ENCODE assay signal across 12 cellular contexts in genomic region chr20:45945678-45946148, GRCh38. TPM values are rescaled to one million over a fixed set of nuclear protein-coding genes. Genes with fewer than 3 reads are reported as not detected.
DNase-seq lines count a peak whose midpoint lies in the region; ATAC-seq, FAIRE-seq and TF ChIP-seq lines count a peak whose summit lies in the region.
"Had no signal": no experiment of that assay in that cellular context is flagged by ENCODE, and none has a peak within 500 bp of the region (broad histone marks: within the 10 kb centered on the region; RNA-seq: fewer than 3 reads in every experiment).

No MANE protein-coding gene starts in this region.

- intact Hi-C loops in left ventricle myocardium superior (cut with micrococcal nuclease) (no loop called here), left cardiac atrium (cut with DNase I) (no loop called here), HepG2 (cut with micrococcal nuclease; ENCODE audit: unreplicated experiment) (loop anchor here (1.0 kb wide), 1 partner anchor 55 kb away; no protein-coding TSS in a partner anchor), vagina (cut with DNase I) (no loop called here)

- H3K79me2 ChIP-seq in HepG2 (ENCODE audit: insufficient read depth, low read length): no peaks in the 10 kb centered on the region

- H3K27ac ChIP-seq in HepG2 (ENCODE audit: extremely low read length, insufficient read depth, low read length): peak overlapping the region; percentile 65
- peak overlapping the region; percentile 58 for H3K27ac ChIP-seq in vagina

- H3K4me1 ChIP-seq in HepG2 (ENCODE audit: insufficient read depth, low read length): peaks cover 30% of the 10 kb centered on the region
- H3K4me1 ChIP-seq in vagina: peaks cover 26% of the 10 kb centered on the region

- H3K9me3 ChIP-seq in HepG2 (ENCODE audit: low read length) (no peaks in the 10 kb centered on the region), vagina (no peaks in the 10 kb centered on the region)

- no peaks in the 10 kb centered on the region for H3K27me3 Mint-ChIP-seq in activated naive CD8-positive, alpha-beta T cell
- no peaks in the 10 kb centered on the region for H3K27me3 Mint-ChIP-seq in progenitor cell of endocrine pancreas

- no peak for TF ChIP-seq RAD21 in HepG2 (CRISPR knock-in tag; IDR thresholded peaks at IDR 0.05)

- peak overlapping the region; percentile 5; the same call in 1 of the 2 replicates for H3K4me2 ChIP-seq in HepG2 (ENCODE audit: low read depth, low read length)

- peak overlapping the region; percentile 50 for H3K27ac Mint-ChIP-seq in activated naive CD8-positive, alpha-beta T cell
- no peak overlapping the region for H3K27ac Mint-ChIP-seq in progenitor cell of endocrine pancreas

- in situ Hi-C loops in HepG2 (cut with HindIII; ENCODE audit: extremely low pct_ligation_motif_present, low pct_unique_long_range_greater_than_20kb): loop anchor here (5.0 kb wide), 1 partner anchor 118 kb away; the partner anchor contains the start of gene TNNC2

- H2AFZ ChIP-seq in HepG2 (ENCODE audit: low read length): no peak overlapping the region

- H3K4me3 ChIP-seq in HepG2 (replicated peaks in 1 of 3; ENCODE audit: insufficient read depth in 1 of 3, low read depth in 2 of 3, low read length in 3 of 3) (no peak overlapping the region), vagina (no peak overlapping the region)

- WGBS in HepG2 (ENCODE audit: low lambda C conversion rate): 95% methylated on average over 13 of the region's 13 CpGs

- peaks cover 7% of the 10 kb centered on the region for H3K36me3 Mint-ChIP-seq in activated naive CD8-positive, alpha-beta T cell
- peaks cover 9% of the 10 kb centered on the region for H3K36me3 Mint-ChIP-seq in progenitor cell of endocrine pancreas (ENCODE audit: insufficient read depth)

- H3K4me1 Mint-ChIP-seq in activated naive CD8-positive, alpha-beta T cell (ENCODE audit: low read depth): peaks cover 11% of the 10 kb centered on the region
- H3K4me1 Mint-ChIP-seq in progenitor cell of endocrine pancreas (ENCODE audit: low read depth): no peaks in the 10 kb centered on the region

- no peaks in the 10 kb centered on the region for H4K20me1 ChIP-seq in HepG2 (ENCODE audit: insufficient read depth, low read length)

- CTCF ChIA-PET in HepG2 (lab: Yijun Ruan, JAX; ENCODE audit: low intra/inter-chr PET ratio, low total read pairs): interaction anchor here (1.4 kb wide), 1 partner anchor 12 kb away, joined by 3 read pairs; no protein-coding TSS in a partner anchor

- BruUV-seq in HepG2 (replicated peaks; lab: Mats Ljungman, UMichigan): no TSS peak

- no peak overlapping the region for H3K4me3 Mint-ChIP-seq in activated naive CD8-positive, alpha-beta T cell
- H3K4me3 Mint-ChIP-seq in progenitor cell of endocrine pancreas (ENCODE audit: low read depth): no peak overlapping the region

- POLR2A ChIA-PET in HepG2 (lab: Yijun Ruan, JAX): interaction anchor here (0.6 to 7.7 kb wide), 23 partner anchors 10 to 602 kb away, joined by 3 to 201 read pairs (median 6); partner anchors contain the start of genes CTSA, DNTTIP1, NEURL2 and PCIF1

- peak in 1 of 2 experiments; percentile 9; a peak in 1 of 4 replicates for TF ChIP-seq POLR2A in HepG2 (IDR thresholded peaks at IDR 0.05; ENCODE audit: insufficient read depth in 1 of 2, low read depth in 2 of 2, low read length in 2 of 2)
- TF ChIP-seq POLR2A in vagina (IDR thresholded peaks at IDR 0.05): no peak

- no peaks in the 10 kb centered on the region for H3K9me3 Mint-ChIP-seq in activated naive CD8-positive, alpha-beta T cell (ENCODE audit: low read depth)
- H3K9me3 Mint-ChIP-seq in progenitor cell of endocrine pancreas (ENCODE audit: low read depth): no peaks in the 10 kb centered on the region

- TF ChIP-seq EP300 in HepG2 (IDR thresholded peaks at IDR 0.05; ENCODE audit: low read depth in 2 of 2, low read length in 2 of 2) (peak in 1 of 2 experiments; percentile 43; a peak in 1 of 4 replicates), HepG2 (CRISPR knock-in tag; IDR thresholded peaks at IDR 0.05; ENCODE audit: borderline replicate concordance) (no peak)

- FAIRE-seq in HepG2 (lab: Jason Lieb, UNC): no peak

- TF ChIP-seq CTCF in HepG2 (CRISPR knock-in tag; IDR thresholded peaks at IDR 0.05) (no peak), vagina (IDR thresholded peaks at IDR 0.05) (no peak), progenitor cell of endocrine pancreas (IDR thresholded peaks at IDR 0.05; ENCODE audit: unreplicated experiment) (no peak)

- peaks cover 54 to 80% of the 10 kb centered on the region in 2 experiments for H3K36me3 ChIP-seq in HepG2 (replicated peaks in 1 of 2; ENCODE audit: control insufficient read depth in 1 of 2, insufficient read depth in 2 of 2, low read length in 2 of 2)
- H3K36me3 ChIP-seq in vagina: peaks cover 8 to 96% of the 10 kb centered on the region in 2 donors

- ATAC-seq in left ventricle myocardium superior (no peak), left cardiac atrium (no peak), HepG2 (peak; percentile 11), SK-N-SH treated with all-trans-retinoic acid at 6 μM for 48 hours (no peak)

- peak; percentile 30 for DNase-seq in left ventricle myocardium superior
- DNase-seq in left cardiac atrium: no peak
- no peak for DNase-seq in HepG2 (ENCODE audit: low spot score)
- DNase-seq in vagina (ENCODE audit: extremely low spot score in 2 of 2): no peak
- no peak for DNase-seq in hypothalamus (lab: John Stamatoyannopoulos, UW)
- DNase-seq in progenitor cell of endocrine pancreas (ENCODE audit: low spot score, unreplicated experiment): no peak
- DNase-seq: activated CD8-positive, alpha-beta memory T cell treated with anti-CD3 and anti-CD28 coated beads for 24 hours; central memory CD4-positive, alpha-beta T cell; NCI-H1417 treated with DMSO at 0.1 percent for 48 hours; SHP77 treated with DMSO at 0.1 percent for 48 hours had no signal

- H3K27me3 ChIP-seq in HepG2 (ENCODE audit: control insufficient read depth in 1 of 2, insufficient read depth in 2 of 2, low read length in 2 of 2) (no peaks in the 10 kb centered on the region), vagina (no peaks in the 10 kb centered on the region)

- H3K9ac ChIP-seq in HepG2 (ENCODE audit: insufficient read depth, low read depth, low read length): peak overlapping the region; percentile 47; the same call in 1 of the 2 replicates

RNA-seq across cellular contexts. Expression of gene PCIF1, which starts 11.2 kb away (rescaled TPM):
- total RNA-seq in left ventricle myocardium superior (26.2 TPM), left cardiac atrium (10 to 100 TPM; 23.1 to 27.6 TPM), HepG2 (2016; rRNA removed; fragmentation: Illumina TruSeq; extraction: Trizol) (18.5 and 20.9 TPM in 2 replicates), vagina (36.6 TPM), progenitor cell of endocrine pancreas (37.8 and 38.2 TPM in 2 replicates)
- total RNA-seq in HepG2 (2016; cell fraction: cytosol; rRNA removed; fragmentation: Illumina TruSeq; extraction: Trizol; ENCODE audit: low read depth): 30.2 and 42.6 TPM in 2 replicates
- total RNA-seq in HepG2 (2016; cell fraction: insoluble cytoplasmic fraction; rRNA removed; fragmentation: Illumina TruSeq; extraction: Trizol): 17.6 and 21.4 TPM in 2 replicates
- total RNA-seq in HepG2 (2016; cell fraction: membrane; rRNA removed; fragmentation: Illumina TruSeq; extraction: Trizol): 35.4 and 44.6 TPM in 2 replicates
- 19.3 and 21.9 TPM in 2 replicates for total RNA-seq in HepG2 (2016; cell fraction: nucleus; rRNA removed; fragmentation: Illumina TruSeq; extraction: Trizol)
- polyA plus RNA-seq in HepG2 (2011; rRNA removed): 21.6 and 24.4 TPM in 2 replicates
- polyA plus RNA-seq in HepG2 (2011; cell fraction: cytosol; rRNA removed): 19.5 and 26.1 TPM in 2 replicates
- polyA plus RNA-seq in HepG2 (2011; cell fraction: nucleus; rRNA removed): 38.0 and 44.1 TPM in 2 replicates
- polyA plus RNA-seq in HepG2 (2012): 22.9 and 30.3 TPM in 2 replicates
- 41.4 and 54.3 TPM in 2 replicates for polyA plus RNA-seq in HepG2 (2016; cell fraction: cytosol; fragmentation: Illumina TruSeq; extraction: Trizol; ENCODE audit: low read depth)
- 27.4 and 35.6 TPM in 2 replicates for polyA plus RNA-seq in HepG2 (2016; cell fraction: insoluble cytoplasmic fraction; fragmentation: Illumina TruSeq; extraction: Trizol; ENCODE audit: low read depth)
- 51.1 and 55.4 TPM in 2 replicates for polyA plus RNA-seq in HepG2 (2016; cell fraction: membrane; fragmentation: Illumina TruSeq; extraction: Trizol; ENCODE audit: low read depth)
- polyA plus RNA-seq in HepG2 (2016; cell fraction: nucleus; fragmentation: Illumina TruSeq; extraction: Trizol; ENCODE audit: insufficient read depth, low read depth): 35.5 and 37.2 TPM in 2 replicates
- polyA minus RNA-seq in HepG2 (2011; rRNA and poly(A)+ RNA removed; ENCODE audit: low replicate concordance): 40.1 and 74.5 TPM in 2 replicates
- polyA minus RNA-seq in HepG2 (2011; cell fraction: cytosol; rRNA and poly(A)+ RNA removed): 19.4 and 24.4 TPM in 2 replicates
- 55.2 and 63.6 TPM in 2 replicates for polyA minus RNA-seq in HepG2 (2011; cell fraction: nucleus; rRNA and poly(A)+ RNA removed)

RNA-seq across cellular contexts. Expression of gene ZNF335, which starts 26.3 kb away (rescaled TPM):
- 10.0 TPM for total RNA-seq in left ventricle myocardium superior
- total RNA-seq in left cardiac atrium: 1 to 10 TPM; 9.1 to 9.8 TPM
- total RNA-seq in HepG2 (2016; rRNA removed; fragmentation: Illumina TruSeq; extraction: Trizol): 6.0 and 13.7 TPM in 2 replicates
- total RNA-seq in HepG2 (2016; cell fraction: cytosol; rRNA removed; fragmentation: Illumina TruSeq; extraction: Trizol; ENCODE audit: low read depth): 4.5 and 4.7 TPM in 2 replicates
- 5.0 and 12.7 TPM in 2 replicates for total RNA-seq in HepG2 (2016; cell fraction: insoluble cytoplasmic fraction; rRNA removed; fragmentation: Illumina TruSeq; extraction: Trizol)
- total RNA-seq in HepG2 (2016; cell fraction: membrane; rRNA removed; fragmentation: Illumina TruSeq; extraction: Trizol): 6.7 and 7.0 TPM in 2 replicates
- total RNA-seq in HepG2 (2016; cell fraction: nucleus; rRNA removed; fragmentation: Illumina TruSeq; extraction: Trizol): 18.8 and 22.0 TPM in 2 replicates
- 9.7 and 12.3 TPM in 2 replicates for polyA plus RNA-seq in HepG2 (2011; rRNA removed)
- polyA plus RNA-seq in HepG2 (2011; cell fraction: cytosol; rRNA removed): 3.3 and 4.6 TPM in 2 replicates
- polyA plus RNA-seq in HepG2 (2011; cell fraction: nucleus; rRNA removed): 62.4 and 81.3 TPM in 2 replicates
- 5.7 and 8.0 TPM in 2 replicates for polyA plus RNA-seq in HepG2 (2012)
- polyA plus RNA-seq in HepG2 (2016; cell fraction: cytosol; fragmentation: Illumina TruSeq; extraction: Trizol; ENCODE audit: low read depth): 1.5 TPM in 2 replicates
- 5.1 and 7.0 TPM in 2 replicates for polyA plus RNA-seq in HepG2 (2016; cell fraction: insoluble cytoplasmic fraction; fragmentation: Illumina TruSeq; extraction: Trizol; ENCODE audit: low read depth)
- polyA plus RNA-seq in HepG2 (2016; cell fraction: membrane; fragmentation: Illumina TruSeq; extraction: Trizol; ENCODE audit: low read depth): 2.9 and 3.1 TPM in 2 replicates
- 40.5 and 45.7 TPM in 2 replicates for polyA plus RNA-seq in HepG2 (2016; cell fraction: nucleus; fragmentation: Illumina TruSeq; extraction: Trizol; ENCODE audit: insufficient read depth, low read depth)
- polyA minus RNA-seq in HepG2 (2011; rRNA and poly(A)+ RNA removed; ENCODE audit: low replicate concordance): 32.3 and 35.8 TPM in 2 replicates
- polyA minus RNA-seq in HepG2 (2011; cell fraction: cytosol; rRNA and poly(A)+ RNA removed): 3.4 and 4.0 TPM in 2 replicates
- 42.4 and 45.0 TPM in 2 replicates for polyA minus RNA-seq in HepG2 (2011; cell fraction: nucleus; rRNA and poly(A)+ RNA removed)
- 24.1 TPM for total RNA-seq in vagina
- 27.4 and 28.5 TPM in 2 replicates for total RNA-seq in progenitor cell of endocrine pancreas

RNA-seq across cellular contexts. Expression of gene PLTP, which starts 33.8 kb away (rescaled TPM):
- total RNA-seq in left ventricle myocardium superior (97.7 TPM), left cardiac atrium (100 to 1,000 TPM in 1 of 2 donors, 10 to 100 TPM in 1; 86.4 to 397 TPM), HepG2 (2016; rRNA removed; fragmentation: Illumina TruSeq; extraction: Trizol) (7.0 and 16.9 TPM in 2 replicates), vagina (292 TPM), progenitor cell of endocrine pancreas (28.6 and 29.6 TPM in 2 replicates)
- 3.6 and 5.4 TPM in 2 replicates for total RNA-seq in HepG2 (2016; cell fraction: cytosol; rRNA removed; fragmentation: Illumina TruSeq; extraction: Trizol; ENCODE audit: low read depth)
- total RNA-seq in HepG2 (2016; cell fraction: insoluble cytoplasmic fraction; rRNA removed; fragmentation: Illumina TruSeq; extraction: Trizol): 5.7 and 18.2 TPM in 2 replicates
- 6.1 and 6.9 TPM in 2 replicates for total RNA-seq in HepG2 (2016; cell fraction: membrane; rRNA removed; fragmentation: Illumina TruSeq; extraction: Trizol)
- 18.3 and 22.2 TPM in 2 replicates for total RNA-seq in HepG2 (2016; cell fraction: nucleus; rRNA removed; fragmentation: Illumina TruSeq; extraction: Trizol)
- polyA plus RNA-seq in HepG2 (2011; rRNA removed): 28.6 and 30.7 TPM in 2 replicates
- 26.4 and 36.2 TPM in 2 replicates for polyA plus RNA-seq in HepG2 (2011; cell fraction: cytosol; rRNA removed)
- 25.4 and 33.0 TPM in 2 replicates for polyA plus RNA-seq in HepG2 (2011; cell fraction: nucleus; rRNA removed)
- polyA plus RNA-seq in HepG2 (2012): 13.5 and 20.7 TPM in 2 replicates
- 6.3 and 6.9 TPM in 2 replicates for polyA plus RNA-seq in HepG2 (2016; cell fraction: cytosol; fragmentation: Illumina TruSeq; extraction: Trizol; ENCODE audit: low read depth)
- 7.2 and 10.5 TPM in 2 replicates for polyA plus RNA-seq in HepG2 (2016; cell fraction: insoluble cytoplasmic fraction; fragmentation: Illumina TruSeq; extraction: Trizol; ENCODE audit: low read depth)
- 7.7 and 8.9 TPM in 2 replicates for polyA plus RNA-seq in HepG2 (2016; cell fraction: membrane; fragmentation: Illumina TruSeq; extraction: Trizol; ENCODE audit: low read depth)
- 31.7 and 37.7 TPM in 2 replicates for polyA plus RNA-seq in HepG2 (2016; cell fraction: nucleus; fragmentation: Illumina TruSeq; extraction: Trizol; ENCODE audit: insufficient read depth, low read depth)
- 3.3 and 51.4 TPM in 2 replicates for polyA minus RNA-seq in HepG2 (2011; rRNA and poly(A)+ RNA removed; ENCODE audit: low replicate concordance)
- polyA minus RNA-seq in HepG2 (2011; cell fraction: cytosol; rRNA and poly(A)+ RNA removed): 17.1 and 20.1 TPM in 2 replicates
- polyA minus RNA-seq in HepG2 (2011; cell fraction: nucleus; rRNA and poly(A)+ RNA removed): 8.1 and 10.7 TPM in 2 replicates

RNA-seq across cellular contexts. Expression of gene CTSA, which starts 54.6 kb away (rescaled TPM):
- total RNA-seq in left ventricle myocardium superior (123 TPM), left cardiac atrium (100 to 1,000 TPM; 107 to 108 TPM), HepG2 (2016; rRNA removed; fragmentation: Illumina TruSeq; extraction: Trizol) (63.8 and 202 TPM in 2 replicates), vagina (114 TPM), progenitor cell of endocrine pancreas (91.3 and 92.1 TPM in 2 replicates)
- total RNA-seq in HepG2 (2016; cell fraction: cytosol; rRNA removed; fragmentation: Illumina TruSeq; extraction: Trizol; ENCODE audit: low read depth): 83.9 and 87.3 TPM in 2 replicates
- 57.2 and 212 TPM in 2 replicates for total RNA-seq in HepG2 (2016; cell fraction: insoluble cytoplasmic fraction; rRNA removed; fragmentation: Illumina TruSeq; extraction: Trizol)
- 50.4 and 53.1 TPM in 2 replicates for total RNA-seq in HepG2 (2016; cell fraction: membrane; rRNA removed; fragmentation: Illumina TruSeq; extraction: Trizol)
- total RNA-seq in HepG2 (2016; cell fraction: nucleus; rRNA removed; fragmentation: Illumina TruSeq; extraction: Trizol): 213 and 263 TPM in 2 replicates
- 222 and 231 TPM in 2 replicates for polyA plus RNA-seq in HepG2 (2011; rRNA removed)
- 240 and 265 TPM in 2 replicates for polyA plus RNA-seq in HepG2 (2011; cell fraction: cytosol; rRNA removed)
- polyA plus RNA-seq in HepG2 (2011; cell fraction: nucleus; rRNA removed): 851 and 910 TPM in 2 replicates
- polyA plus RNA-seq in HepG2 (2012): 102 and 105 TPM in 2 replicates
- 37.4 and 39.2 TPM in 2 replicates for polyA plus RNA-seq in HepG2 (2016; cell fraction: cytosol; fragmentation: Illumina TruSeq; extraction: Trizol; ENCODE audit: low read depth)
- 82.4 and 101 TPM in 2 replicates for polyA plus RNA-seq in HepG2 (2016; cell fraction: insoluble cytoplasmic fraction; fragmentation: Illumina TruSeq; extraction: Trizol; ENCODE audit: low read depth)
- 45.6 and 51.6 TPM in 2 replicates for polyA plus RNA-seq in HepG2 (2016; cell fraction: membrane; fragmentation: Illumina TruSeq; extraction: Trizol; ENCODE audit: low read depth)
- 573 and 587 TPM in 2 replicates for polyA plus RNA-seq in HepG2 (2016; cell fraction: nucleus; fragmentation: Illumina TruSeq; extraction: Trizol; ENCODE audit: insufficient read depth, low read depth)
- polyA minus RNA-seq in HepG2 (2011; rRNA and poly(A)+ RNA removed; ENCODE audit: low replicate concordance): 289 and 410 TPM in 2 replicates
- polyA minus RNA-seq in HepG2 (2011; cell fraction: cytosol; rRNA and poly(A)+ RNA removed): 109 and 118 TPM in 2 replicates
- polyA minus RNA-seq in HepG2 (2011; cell fraction: nucleus; rRNA and poly(A)+ RNA removed): 292 and 323 TPM in 2 replicates

RNA-seq across cellular contexts. Expression of gene NEURL2, which starts 54.7 kb away (rescaled TPM):
- total RNA-seq in left ventricle myocardium superior (5.8 TPM), left cardiac atrium (10 to 100 TPM in 1 of 2 donors, 1 to 10 TPM in 1; 6.0 to 11.1 TPM), HepG2 (2016; rRNA removed; fragmentation: Illumina TruSeq; extraction: Trizol) (4.1 and 9.7 TPM in 2 replicates), vagina (15.2 TPM), progenitor cell of endocrine pancreas (6.3 and 8.4 TPM in 2 replicates)
- 6.7 and 8.8 TPM in 2 replicates for total RNA-seq in HepG2 (2016; cell fraction: cytosol; rRNA removed; fragmentation: Illumina TruSeq; extraction: Trizol; ENCODE audit: low read depth)
- total RNA-seq in HepG2 (2016; cell fraction: insoluble cytoplasmic fraction; rRNA removed; fragmentation: Illumina TruSeq; extraction: Trizol): 6.0 and 9.5 TPM in 2 replicates
- total RNA-seq in HepG2 (2016; cell fraction: membrane; rRNA removed; fragmentation: Illumina TruSeq; extraction: Trizol): 7.3 and 9.1 TPM in 2 replicates
- total RNA-seq in HepG2 (2016; cell fraction: nucleus; rRNA removed; fragmentation: Illumina TruSeq; extraction: Trizol): 14.4 and 18.5 TPM in 2 replicates
- 7.2 and 12.2 TPM in 2 replicates for polyA plus RNA-seq in HepG2 (2011; rRNA removed)
- polyA plus RNA-seq in HepG2 (2011; cell fraction: cytosol; rRNA removed): 3.7 and 6.3 TPM in 2 replicates
- polyA plus RNA-seq in HepG2 (2011; cell fraction: nucleus; rRNA removed): 57.9 and 58.9 TPM in 2 replicates
- polyA plus RNA-seq in HepG2 (2012): 4.2 and 4.6 TPM in 2 replicates
- polyA plus RNA-seq in HepG2 (2016; cell fraction: cytosol; fragmentation: Illumina TruSeq; extraction: Trizol; ENCODE audit: low read depth): 4.1 and 4.3 TPM in 2 replicates
- 4.2 and 4.9 TPM in 2 replicates for polyA plus RNA-seq in HepG2 (2016; cell fraction: insoluble cytoplasmic fraction; fragmentation: Illumina TruSeq; extraction: Trizol; ENCODE audit: low read depth)
- 3.9 and 4.0 TPM in 2 replicates for polyA plus RNA-seq in HepG2 (2016; cell fraction: membrane; fragmentation: Illumina TruSeq; extraction: Trizol; ENCODE audit: low read depth)
- polyA plus RNA-seq in HepG2 (2016; cell fraction: nucleus; fragmentation: Illumina TruSeq; extraction: Trizol; ENCODE audit: insufficient read depth, low read depth): 18.5 and 19.4 TPM in 2 replicates
- polyA minus RNA-seq in HepG2 (2011; rRNA and poly(A)+ RNA removed; ENCODE audit: low replicate concordance): 1.3 and 16.0 TPM in 2 replicates
- 1.9 and 2.1 TPM in 2 replicates for polyA minus RNA-seq in HepG2 (2011; cell fraction: cytosol; rRNA and poly(A)+ RNA removed)
- 24.2 and 27.4 TPM in 2 replicates for polyA minus RNA-seq in HepG2 (2011; cell fraction: nucleus; rRNA and poly(A)+ RNA removed)
